Comparison of ENCODE assay signal across 16 cellular contexts in genomic region chr1:62720946-62721554, GRCh38. TPM values are rescaled to one million over a fixed set of nuclear protein-coding genes. Genes with fewer than 3 reads are reported as not detected.
DNase-seq lines count a peak whose midpoint lies in the region; TF ChIP-seq lines count a peak whose summit lies in the region.
"Had no signal": no experiment of that assay in that cellular context is flagged by ENCODE, and none has a peak within 500 bp of the region (broad histone marks: within the 10 kb centered on the region; RNA-seq: fewer than 3 reads in every experiment).

No MANE protein-coding gene starts in this region.

- CTCF ChIA-PET in MCF 10A (lab: Yijun Ruan, JAX): interaction anchor here (0.7 to 4.5 kb wide), 2 partner anchors 26 to 513 kb away, joined by 3 to 15 read pairs; no protein-coding TSS in a partner anchor

- H3K27me3 Mint-ChIP-seq in endothelial cell (ENCODE audit: unreplicated experiment): peaks cover 4% of the 10 kb centered on the region
- no peaks in the 10 kb centered on the region for H3K27me3 Mint-ChIP-seq in MCF 10A (ENCODE audit: insufficient read depth, unreplicated experiment)
- H3K27me3 Mint-ChIP-seq: activated naive CD4-positive, alpha-beta T cell treated with anti-CD3 and anti-CD28 coated beads, Interleukin-2, amount 50 U/mL, for 24 hours had no signal

- BruUV-seq in MCF 10A (replicated peaks; lab: Mats Ljungman, UMichigan): no TSS peak

- H3K9me3 Mint-ChIP-seq in endothelial cell (ENCODE audit: unreplicated experiment) (no peaks in the 10 kb centered on the region), MCF 10A (ENCODE audit: unreplicated experiment) (no peaks in the 10 kb centered on the region)
- H3K9me3 Mint-ChIP-seq: activated naive CD4-positive, alpha-beta T cell treated with anti-CD3 and anti-CD28 coated beads, Interleukin-2, amount 50 U/mL, for 24 hours; naive thymus-derived CD8-positive, alpha-beta T cell had no signal

- peak overlapping the region; percentile 94 for H3K27ac Mint-ChIP-seq in endothelial cell (ENCODE audit: unreplicated experiment)
- H3K27ac Mint-ChIP-seq in MCF 10A (ENCODE audit: low read depth, unreplicated experiment): no peak overlapping the region
- H3K27ac Mint-ChIP-seq: activated naive CD4-positive, alpha-beta T cell treated with anti-CD3 and anti-CD28 coated beads, Interleukin-2, amount 50 U/mL, for 24 hours; naive thymus-derived CD8-positive, alpha-beta T cell had no signal

- peaks cover 35% of the 10 kb centered on the region for H3K4me1 Mint-ChIP-seq in endothelial cell (ENCODE audit: unreplicated experiment)
- peaks cover 5% of the 10 kb centered on the region for H3K4me1 Mint-ChIP-seq in MCF 10A (ENCODE audit: insufficient read depth, unreplicated experiment)
- H3K4me1 Mint-ChIP-seq: activated naive CD4-positive, alpha-beta T cell treated with anti-CD3 and anti-CD28 coated beads, Interleukin-2, amount 50 U/mL, for 24 hours had no signal

- H3K4me3 Mint-ChIP-seq in endothelial cell (ENCODE audit: unreplicated experiment) (no peak overlapping the region), MCF 10A (ENCODE audit: unreplicated experiment) (no peak overlapping the region)
- H3K4me3 Mint-ChIP-seq: activated naive CD4-positive, alpha-beta T cell treated with anti-CD3 and anti-CD28 coated beads, Interleukin-2, amount 50 U/mL, for 24 hours; naive thymus-derived CD8-positive, alpha-beta T cell had no signal

- DNase-seq in NCI-H2081 (lab: John Stamatoyannopoulos, UW) (peak; percentile 8 to 74), NCI-H2081 treated with DMSO at 0.1 percent for 48 hours (lab: John Stamatoyannopoulos, UW) (no peak), SK-N-DZ (ENCODE audit: low spot score) (peak; percentile 11), endothelial cell (ENCODE audit: low spot score) (no peak), pulmonary artery endothelial cell (ENCODE audit: low read depth, low spot score) (peak; percentile 10), NCI-H187 treated with DMSO at 0.1 percent for 48 hours (lab: John Stamatoyannopoulos, UW) (no peak), MCF 10A (ENCODE audit: unreplicated experiment) (no peak)
- DNase-seq in activated CD4-positive, CD25-positive, alpha-beta regulatory T cell treated with anti-CD3 and anti-CD28 coated beads, Interleukin-2, amount 50 U/mL, for 72 hours: no peak
- DNase-seq: activated CD8-positive, alpha-beta memory T cell treated with anti-CD3 and anti-CD28 coated beads, Interleukin-2, amount 50 U/mL, for 4 hours; cortex of kidney; foreskin fibroblast; naive thymus-derived CD8-positive, alpha-beta T cell; NCI-H446; RPMI8226; stimulated activated CD4-positive, alpha-beta T cell treated with anti-CD3 and anti-CD28 coated beads, Interleukin-12 subunit alpha, Interleukin-12 subunit beta, amount 100 ng/mL, for 4 hours had no signal

- intact Hi-C loops in MCF 10A (cut with micrococcal nuclease): no loop called here

- TF ChIP-seq CTCF in endothelial cell (IDR thresholded peaks at IDR 0.05; ENCODE audit: unreplicated experiment) (no peak), MCF 10A (IDR thresholded peaks at IDR 0.05; ENCODE audit: unreplicated experiment) (no peak)

- H3K36me3 Mint-ChIP-seq in endothelial cell (ENCODE audit: low read depth, unreplicated experiment): no peaks in the 10 kb centered on the region
- H3K36me3 Mint-ChIP-seq in MCF 10A (ENCODE audit: insufficient read depth, unreplicated experiment): no peaks in the 10 kb centered on the region
- H3K36me3 Mint-ChIP-seq: activated naive CD4-positive, alpha-beta T cell treated with anti-CD3 and anti-CD28 coated beads, Interleukin-2, amount 50 U/mL, for 24 hours had no signal

- POLR2A ChIA-PET in MCF 10A (lab: Yijun Ruan, JAX): no interaction called here

RNA-seq across cellular contexts. Expression of gene DOCK7, which starts 32.9 kb away (rescaled TPM):
- 33.6 and 36.9 TPM in 2 replicates for polyA plus RNA-seq in SK-N-DZ (2014; cell fraction: cytosol; rRNA removed)
- polyA plus RNA-seq in SK-N-DZ (2014; cell fraction: nucleus; rRNA removed): 32.0 and 39.3 TPM in 2 replicates
- total RNA-seq in endothelial cell (ENCODE audit: unreplicated experiment) (28.0 TPM), pulmonary artery endothelial cell (37.1 and 47.2 TPM in 2 replicates), MCF 10A (2022) (46.9 and 49.7 TPM in 2 replicates)

Comparison
In these comparisons a context has a peak if more than half of its experiments do, and no peak if none do; other contexts are left out.
1. DNase-seq: peak in NCI-H2081 (2 of 2), SK-N-DZ (single experiment) and pulmonary artery endothelial cell (single experiment); none in NCI-H2081 treated with DMSO at 0.1 percent for 48 hours (single experiment), endothelial cell (single experiment), NCI-H187 treated with DMSO at 0.1 percent for 48 hours (single experiment), activated CD4-positive, CD25-positive, alpha-beta regulatory T cell treated with anti-CD3 and anti-CD28 coated beads, Interleukin-2, amount 50 U/mL, for 72 hours (single experiment) and MCF 10A (single experiment).